In the genomic region with DNA sequence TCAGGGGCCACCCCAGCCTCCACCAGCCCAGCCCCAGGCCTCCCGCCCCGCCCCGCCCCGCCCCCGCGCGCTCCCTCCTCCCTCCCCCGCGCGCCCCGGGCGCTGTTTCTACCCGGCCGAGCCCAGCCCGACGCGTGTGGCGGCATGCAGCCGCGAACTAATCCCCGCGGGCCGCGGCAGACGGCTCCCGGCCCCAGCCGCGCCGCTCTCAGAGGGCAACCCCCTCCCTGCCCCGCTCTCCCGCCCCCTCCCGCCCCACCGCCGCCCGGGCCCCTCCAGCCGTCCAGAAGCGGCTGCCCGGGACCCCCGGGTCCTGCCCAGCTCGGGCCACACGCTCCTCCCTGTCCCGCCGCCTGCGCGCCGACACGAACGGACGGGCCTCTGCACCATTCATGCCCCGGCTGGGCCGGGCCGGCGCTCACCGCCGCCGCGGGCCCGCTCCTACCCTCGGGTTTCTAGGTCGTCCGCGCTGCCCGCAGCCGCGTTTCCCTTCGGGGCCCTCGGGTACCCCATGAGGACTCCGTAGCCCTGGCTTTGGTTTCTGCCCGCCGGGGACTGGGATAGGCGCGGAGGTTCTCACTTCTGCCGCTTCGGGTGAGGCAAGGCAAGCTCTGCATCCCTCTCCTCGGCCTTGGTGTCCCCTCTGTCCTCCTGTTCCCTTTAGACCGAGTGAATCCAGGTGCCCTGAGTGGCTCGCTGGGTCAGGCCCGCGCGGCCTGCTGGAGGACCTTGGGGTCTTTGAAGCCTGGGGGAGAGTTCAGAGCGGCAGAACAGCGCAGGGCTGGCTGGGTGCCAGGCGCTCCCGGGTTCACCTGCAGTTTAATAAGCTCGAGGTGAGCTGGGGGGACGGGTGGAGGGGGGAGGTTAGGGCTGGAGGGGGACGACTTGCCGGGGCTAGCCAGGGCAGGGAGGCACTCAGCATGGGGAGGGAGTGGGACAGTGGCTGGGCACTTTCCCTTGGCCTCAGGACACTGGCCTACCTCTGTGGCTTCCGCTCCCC, we compare ENCODE assay signal across 10 cellular contexts. TPM values are rescaled to one million over a fixed set of nuclear protein-coding genes. Genes with fewer than 3 reads are reported as not detected.
DNase-seq lines count a peak whose midpoint lies in the region; ATAC-seq, FAIRE-seq and TF ChIP-seq lines count a peak whose summit lies in the region.
"Had no signal": no experiment of that assay in that cellular context is flagged by ENCODE, and none has a peak within 500 bp of the region (broad histone marks: within the 10 kb centered on the region; RNA-seq: fewer than 3 reads in every experiment).

No MANE protein-coding gene starts in this region.

- H3K9me3 Mint-ChIP-seq in activated naive CD4-positive, alpha-beta T cell treated with anti-CD3 and anti-CD28 coated beads for 36 hours = no peaks in the 10 kb centered on the region
- no peaks in the 10 kb centered on the region for H3K9me3 Mint-ChIP-seq in activated naive CD4-positive, alpha-beta T cell treated with anti-CD3 and anti-CD28 coated beads, Interleukin-2, amount 10 ng/mL, durations not matched to agents 7 days and 5 days

- WGBS in upper lobe of left lung, 2 donors = 23 to 88% methylated on average over 1 to 39 of the region's 89 CpGs

- dilution Hi-C loops in keratinocyte (cut with MboI; ENCODE audit: extremely low pct_ligation_motif_present, low sequenced_read_pairs) = no loop called here

- H3K36me3 Mint-ChIP-seq in activated naive CD4-positive, alpha-beta T cell treated with anti-CD3 and anti-CD28 coated beads for 36 hours (ENCODE audit: low read depth) = no peaks in the 10 kb centered on the region
- H3K36me3 Mint-ChIP-seq in activated naive CD4-positive, alpha-beta T cell treated with anti-CD3 and anti-CD28 coated beads, Interleukin-2, amount 10 ng/mL, durations not matched to agents 7 days and 5 days = no peaks in the 10 kb centered on the region

- H2AFZ ChIP-seq in keratinocyte (ENCODE audit: control insufficient read depth, low read length) = peak overlapping the region; percentile 52

- H3K4me2 ChIP-seq in keratinocyte (ENCODE audit: control insufficient read depth, extremely low read depth, insufficient read depth, low read depth, low read length) = peak overlapping the region; percentile 86

- DNase-seq in activated naive CD4-positive, alpha-beta T cell treated with anti-CD3 and anti-CD28 coated beads for 36 hours = no peak
- DNase-seq in activated naive CD4-positive, alpha-beta T cell treated with anti-CD3 and anti-CD28 coated beads, Interleukin-2, amount 10 ng/mL, durations not matched to agents 7 days and 5 days = no peak
- peak; percentile 38 for DNase-seq in activated T-helper 9 cell treated with anti-CD3 and anti-CD28 coated beads, Interleukin-2, amount 50 U/mL, for 16 hours (ENCODE audit: low read depth)
- no peak for DNase-seq in keratinocyte (ENCODE audit: low read depth, low spot score)
- peak in 1 of 2 donors; percentile 89 for DNase-seq in upper lobe of left lung
- DNase-seq in DMS153 treated with DMSO at 0.1 percent for 48 hours (lab: John Stamatoyannopoulos, UW; ENCODE audit: unreplicated experiment) = no peak
- DNase-seq in caudate nucleus (lab: John Stamatoyannopoulos, UW) = no peak

- peak overlapping the region; percentile 67 for H3K9ac ChIP-seq in keratinocyte (ENCODE audit: control insufficient read depth, extremely low read depth, insufficient read depth, low read length)

- H3K4me3 Mint-ChIP-seq in activated naive CD4-positive, alpha-beta T cell treated with anti-CD3 and anti-CD28 coated beads for 36 hours = peak overlapping the region; percentile 65
- H3K4me3 Mint-ChIP-seq in activated naive CD4-positive, alpha-beta T cell treated with anti-CD3 and anti-CD28 coated beads, Interleukin-2, amount 10 ng/mL, durations not matched to agents 7 days and 5 days = no peak overlapping the region

- peak overlapping the region; percentile 82 for H3K27ac ChIP-seq in keratinocyte (ENCODE audit: control insufficient read depth, insufficient read depth, low read length)
- no peak overlapping the region for H3K27ac ChIP-seq in upper lobe of left lung
- no peak overlapping the region for H3K27ac ChIP-seq in caudate nucleus (ENCODE audit: low read depth, low read length)

- no peak for TF ChIP-seq POLR2A in upper lobe of left lung (IDR thresholded peaks at IDR 0.05)

- no peaks in the 10 kb centered on the region for H4K20me1 ChIP-seq in keratinocyte (ENCODE audit: control insufficient read depth, extremely low read depth, insufficient read depth, low read length)

- peaks cover 45% of the 10 kb centered on the region for H3K4me1 Mint-ChIP-seq in activated naive CD4-positive, alpha-beta T cell treated with anti-CD3 and anti-CD28 coated beads for 36 hours (ENCODE audit: low read depth)
- peaks cover 16% of the 10 kb centered on the region for H3K4me1 Mint-ChIP-seq in activated naive CD4-positive, alpha-beta T cell treated with anti-CD3 and anti-CD28 coated beads, Interleukin-2, amount 10 ng/mL, durations not matched to agents 7 days and 5 days

- H3K27me3 ChIP-seq in keratinocyte (ENCODE audit: control insufficient read depth, extremely low read depth, insufficient read depth, low read length) (peaks cover 6% of the 10 kb centered on the region), upper lobe of left lung (peaks cover 0 to 45% (median 18%) of the 10 kb centered on the region in 4 donors)

- H3K4me1 ChIP-seq in keratinocyte (ENCODE audit: control insufficient read depth, extremely low read depth, insufficient read depth, low read length) (peaks cover 63% of the 10 kb centered on the region), upper lobe of left lung (peaks cover 18 to 32% (median 24%) of the 10 kb centered on the region in 4 donors)

- FAIRE-seq in keratinocyte (lab: Jason Lieb, UNC) = no peak

- H3K9me3 ChIP-seq in keratinocyte (ENCODE audit: control insufficient read depth, low read depth, low read length) (no peaks in the 10 kb centered on the region), upper lobe of left lung (no peaks in the 10 kb centered on the region)

- no peak for TF ChIP-seq CTCF in keratinocyte (optimal IDR thresholded peaks at IDR 0.05 in 1 of 3, IDR thresholded peaks at IDR 0.05 in 1 of 3, conservative IDR thresholded peaks at IDR 0.05 in 1 of 3; ENCODE audit: extremely low read depth in 1 of 3, insufficient read depth in 2 of 3, low read length in 3 of 3)
- TF ChIP-seq CTCF in upper lobe of left lung (IDR thresholded peaks at IDR 0.05) = no peak

- CTCF ChIA-PET in activated naive CD4-positive, alpha-beta T cell treated with anti-CD3 and anti-CD28 coated beads for 36 hours (lab: Charles Lee) = interaction anchor here (0.9 to 19.0 kb wide), 3 partner anchors 12 to 31 kb away, joined by 3 to 947 read pairs (median 3); no protein-coding TSS in a partner anchor
- CTCF ChIA-PET in activated naive CD4-positive, alpha-beta T cell treated with anti-CD3 and anti-CD28 coated beads, Interleukin-2, amount 10 ng/mL, durations not matched to agents 7 days and 5 days (lab: Charles Lee) = interaction anchor here (0.7 to 13.5 kb wide), 3 partner anchors 8 to 67 kb away, joined by 3 to 443 read pairs (median 70); no protein-coding TSS in a partner anchor

- TF ChIP-seq EP300 in upper lobe of left lung (IDR thresholded peaks at IDR 0.05) = no peak

- peak in 1 of 2 donors; percentile 56 for ATAC-seq in upper lobe of left lung (ENCODE audit: low FRiP score in 2 of 2)
- no peak for ATAC-seq in GM18511 (IDR thresholded peaks at IDR 0.05; ENCODE audit: unreplicated experiment)

- H3K36me3 ChIP-seq in keratinocyte (ENCODE audit: control insufficient read depth in 2 of 2, extremely low read depth in 1 of 2, insufficient read depth in 2 of 2, low read length in 2 of 2) (no peaks in the 10 kb centered on the region), upper lobe of left lung (no peaks in the 10 kb centered on the region)

- intact Hi-C loops in activated naive CD4-positive, alpha-beta T cell treated with anti-CD3 and anti-CD28 coated beads for 36 hours (cut with micrococcal nuclease) = loop anchor here (5.0 kb wide), 2 partner anchors 294 to 369 kb away; partner anchors contain the start of genes CNPPD1, RETREG2, TUBA4A and TUBA4B

- peaks cover 13% of the 10 kb centered on the region for H3K27me3 Mint-ChIP-seq in activated naive CD4-positive, alpha-beta T cell treated with anti-CD3 and anti-CD28 coated beads for 36 hours (ENCODE audit: low read depth)
- H3K27me3 Mint-ChIP-seq in activated naive CD4-positive, alpha-beta T cell treated with anti-CD3 and anti-CD28 coated beads, Interleukin-2, amount 10 ng/mL, durations not matched to agents 7 days and 5 days = peaks cover 97% of the 10 kb centered on the region

- H3K4me3 ChIP-seq in keratinocyte (ENCODE audit: control insufficient read depth in 2 of 3, extremely low read depth in 1 of 3, insufficient read depth in 2 of 3, low read depth in 1 of 3, low read length in 3 of 3) = peak overlapping the region; percentile 26 to 61 (median 45)
- peak overlapping the region in 3 of 4 donors; percentile 33 to 47 (median 47) for H3K4me3 ChIP-seq in upper lobe of left lung

- no peaks in the 10 kb centered on the region for H3K79me2 ChIP-seq in keratinocyte (ENCODE audit: control insufficient read depth, insufficient read depth, low read length)

- peaks cover 2% of the 10 kb centered on the region for H3K9me1 ChIP-seq in keratinocyte (ENCODE audit: control insufficient read depth, extremely low read depth, insufficient read depth, low read length)

- no peak overlapping the region for H3K27ac Mint-ChIP-seq in activated naive CD4-positive, alpha-beta T cell treated with anti-CD3 and anti-CD28 coated beads for 36 hours
- H3K27ac Mint-ChIP-seq in activated naive CD4-positive, alpha-beta T cell treated with anti-CD3 and anti-CD28 coated beads, Interleukin-2, amount 10 ng/mL, durations not matched to agents 7 days and 5 days = no peak overlapping the region

RNA-seq across cellular contexts. Expression of gene WNT10A, which starts 3.1 kb away (rescaled TPM):
- 1 to 10 TPM; 1.1 to 1.3 TPM for total RNA-seq in activated naive CD4-positive, alpha-beta T cell treated with anti-CD3 and anti-CD28 coated beads for 36 hours
- polyA plus RNA-seq in keratinocyte = 0.78 to 6.6 TPM (median 2.1 TPM) in 3 replicates
- 2.4 TPM for polyA plus RNA-seq in keratinocyte (2011; ENCODE audit: low read depth)
- polyA plus RNA-seq in keratinocyte (2011; cell fraction: cytosol; rRNA removed) = 0.78 and 1.4 TPM in 2 replicates
- polyA plus RNA-seq in keratinocyte (2011; cell fraction: nucleus; rRNA removed) = 1.8 and 2.6 TPM in 2 replicates
- polyA plus RNA-seq in keratinocyte (2012; ENCODE audit: low replicate concordance) = 0.97 and 3.7 TPM in 2 replicates
- polyA minus RNA-seq in keratinocyte = 0.43 to 4.4 TPM (median 1.4 TPM) in 3 replicates
- 1.7 TPM for polyA minus RNA-seq in keratinocyte (2011; cell fraction: cytosol; rRNA and poly(A)+ RNA removed)
- polyA minus RNA-seq in keratinocyte (2011; cell fraction: nucleus; rRNA and poly(A)+ RNA removed) = 1.1 and 2.6 TPM in 2 replicates
- total RNA-seq in upper lobe of left lung = 1 to 10 TPM in 1 of 6 donors, under 1 TPM in 3, not detected in 2; 0.15 to 1.0 (median 0.55) TPM

RNA-seq across cellular contexts. Expression of gene WNT6, which starts 24.2 kb away (rescaled TPM):
- total RNA-seq in activated naive CD4-positive, alpha-beta T cell treated with anti-CD3 and anti-CD28 coated beads for 36 hours = not detected
- 0.15 TPM in 1 of 3 replicates, not detected in the others for polyA plus RNA-seq in keratinocyte
- polyA plus RNA-seq in keratinocyte (2011; ENCODE audit: low read depth) = 0.20 TPM
- 0.12 TPM in 1 of 2 replicates, not detected in the other for polyA plus RNA-seq in keratinocyte (2011; cell fraction: cytosol; rRNA removed)
- polyA plus RNA-seq in keratinocyte (2011; cell fraction: nucleus; rRNA removed) = 0.09 and 0.17 TPM in 2 replicates
- polyA plus RNA-seq in keratinocyte (2012; ENCODE audit: low replicate concordance) = 0.27 TPM in 1 of 2 replicates, not detected in the other
- polyA minus RNA-seq in keratinocyte = not detected in 3 replicates
- polyA minus RNA-seq in keratinocyte (2011; cell fraction: cytosol; rRNA and poly(A)+ RNA removed) = not detected
- polyA minus RNA-seq in keratinocyte (2011; cell fraction: nucleus; rRNA and poly(A)+ RNA removed) = not detected in 2 replicates
- total RNA-seq in upper lobe of left lung = 1 to 10 TPM in 1 of 6 donors, under 1 TPM in 2, not detected in 3; 0.31 to 4.2 (median 0.44) TPM

RNA-seq across cellular contexts. Expression of gene PRKAG3, which starts 52.2 kb away (rescaled TPM):
- total RNA-seq in activated naive CD4-positive, alpha-beta T cell treated with anti-CD3 and anti-CD28 coated beads for 36 hours = not detected
- not detected in 3 replicates for polyA plus RNA-seq in keratinocyte
- polyA plus RNA-seq in keratinocyte (2011; ENCODE audit: low read depth) = not detected
- not detected in 2 replicates for polyA plus RNA-seq in keratinocyte (2011; cell fraction: cytosol; rRNA removed)
- not detected in 2 replicates for polyA plus RNA-seq in keratinocyte (2011; cell fraction: nucleus; rRNA removed)
- not detected in 2 replicates for polyA plus RNA-seq in keratinocyte (2012; ENCODE audit: low replicate concordance)
- polyA minus RNA-seq in keratinocyte = not detected in 3 replicates
- not detected for polyA minus RNA-seq in keratinocyte (2011; cell fraction: cytosol; rRNA and poly(A)+ RNA removed)
- polyA minus RNA-seq in keratinocyte (2011; cell fraction: nucleus; rRNA and poly(A)+ RNA removed) = not detected in 2 replicates
- not detected for total RNA-seq in upper lobe of left lung
- total RNA-seq: Daoy, kidney epithelial cell had no signal
